Comparison of ENCODE assay signal across 24 cellular contexts in genomic region chr1:212507361-212507760, GRCh38.
DNase-seq lines count a peak whose midpoint lies in the region; ATAC-seq and TF ChIP-seq lines count a peak whose summit lies in the region.
"Had no signal": no experiment of that assay in that cellular context is flagged by ENCODE, and none has a peak within 500 bp of the region (broad histone marks: within the 10 kb centered on the region; RNA-seq: fewer than 3 reads in every experiment).

No MANE protein-coding gene starts in this region.

- no peak overlapping the region for H3K18ac ChIP-seq in mesenchymal stem cell (ENCODE audit: low read depth in 1 of 2, low read length in 2 of 2)

- H3K23ac ChIP-seq in mesenchymal stem cell (ENCODE audit: low read length in 2 of 2) = no peak overlapping the region

- TF ChIP-seq CTCF in HEK293 (tag by site-specific recombination; IDR thresholded peaks at IDR 0.05) (no peak), dorsolateral prefrontal cortex (IDR thresholded peaks at IDR 0.05 in 54 of 56, conservative IDR thresholded peaks at IDR 0.05 in 2 of 56; ENCODE audit: low read depth in 1 of 56, partially characterized antibody in 56 of 56) (no peak), left ventricle myocardium inferior (IDR thresholded peaks at IDR 0.05; ENCODE audit: borderline replicate concordance) (no peak)

- no peak overlapping the region for H2BK12ac ChIP-seq in mesenchymal stem cell (ENCODE audit: low read length in 2 of 2)

- in situ Hi-C loops in KBM-7 (cut with MboI; ENCODE audit: low pct_unique_long_range_greater_than_20kb, low sequenced_read_pairs) = no loop called here

- H3K36me3 ChIP-seq in HEK293 (ENCODE audit: control insufficient read depth in 2 of 2, insufficient read depth in 1 of 2, low read length in 2 of 2) (no peaks in the 10 kb centered on the region), mesenchymal stem cell (ENCODE audit: control insufficient read depth in 1 of 2, insufficient read depth in 2 of 2, low read depth in 1 of 2, low read length in 2 of 2) (no peaks in the 10 kb centered on the region), left ventricle myocardium inferior (no peaks in the 10 kb centered on the region)
- H3K36me3 ChIP-seq: SJSA1 had no signal

- H3K27ac ChIP-seq in HEK293 (ENCODE audit: extremely low read depth, low read depth, low read length) = no peak overlapping the region
- H3K27ac ChIP-seq in dorsolateral prefrontal cortex = peak overlapping the region in 34 of 59 donors; percentile 4 to 78 (median 56)
- H3K27ac ChIP-seq in mesenchymal stem cell (ENCODE audit: low read length, poor library complexity, severe bottlenecking) = no peak overlapping the region
- H3K27ac ChIP-seq in left ventricle myocardium inferior (replicated peaks) = no peak overlapping the region
- H3K27ac ChIP-seq: A549, C4-2B, PC-9, SJSA1 had no signal

- H3K4me2 ChIP-seq in mesenchymal stem cell (ENCODE audit: low read length, poor library complexity, severe bottlenecking) = no peak overlapping the region
- H3K4me2 ChIP-seq: A549, PC-9 had no signal

- DNase-seq in dorsolateral prefrontal cortex = no peak
- DNase-seq in mesenchymal stem cell = no peak
- peak; percentile 43 for DNase-seq in retina
- DNase-seq in NCI-H2171 treated with DMSO at 0.1 percent for 48 hours (lab: John Stamatoyannopoulos, UW) = no peak
- DNase-seq in KBM-7 = no peak
- DNase-seq in left ventricle myocardium inferior = no peak
- DNase-seq: Calu3; CD8-positive, alpha-beta T cell; DMS79 treated with DMSO at 0.1 percent for 48 hours; Karpas-422; NCI-H1092 treated with DMSO at 0.1 percent for 48 hours; NCI-H1436 treated with DMSO at 0.1 percent for 48 hours; NCI-H187 treated with DMSO at 0.1 percent for 48 hours; NCI-H446; NCI-H524 treated with DMSO at 0.1 percent for 48 hours; NCI-H774; PC-9 had no signal

- CTCF ChIA-PET in HEK293 (lab: Yijun Ruan, JAX) = interaction anchor here (0.5 kb wide), 1 partner anchor 28 kb away, joined by 3 read pairs; no protein-coding TSS in a partner anchor

- H3K9me3 ChIP-seq in HEK293 (ENCODE audit: control insufficient read depth, insufficient read depth, low read depth, low read length) = no peaks in the 10 kb centered on the region
- no peaks in the 10 kb centered on the region for H3K9me3 ChIP-seq in mesenchymal stem cell (ENCODE audit: control insufficient read depth, low read length)
- no peaks in the 10 kb centered on the region for H3K9me3 ChIP-seq in left ventricle myocardium inferior (replicated peaks)
- H3K9me3 ChIP-seq: A549, SJSA1 had no signal

- no peak overlapping the region for H3K4ac ChIP-seq in mesenchymal stem cell (ENCODE audit: low read depth in 1 of 2, low read length in 2 of 2)

- intact Hi-C loops in dorsolateral prefrontal cortex (cut with DNase I) = no loop called here
- intact Hi-C loops in left ventricle myocardium inferior (cut with micrococcal nuclease) = no loop called here

- WGBS in mesenchymal stem cell = 72% methylated on average over 7 of the region's 7 CpGs

- no peak overlapping the region for H2BK5ac ChIP-seq in mesenchymal stem cell (ENCODE audit: low read depth, low read length, poor library complexity, severe bottlenecking)

- peak overlapping the region in 1 of 2 experiments; percentile 44 for H3K14ac ChIP-seq in mesenchymal stem cell (ENCODE audit: low read length in 2 of 2)

- H4K91ac ChIP-seq in mesenchymal stem cell (ENCODE audit: low read length) = no peak overlapping the region

- peak overlapping the region; percentile 10 for H2AK5ac ChIP-seq in mesenchymal stem cell (ENCODE audit: low read length, severe bottlenecking)

- no peak overlapping the region for H2BK120ac ChIP-seq in mesenchymal stem cell (ENCODE audit: low read depth, low read length)

- no peaks in the 10 kb centered on the region for H3K79me1 ChIP-seq in mesenchymal stem cell (replicated peaks; ENCODE audit: low read length, poor library complexity, severe bottlenecking)

- no peak overlapping the region for H3K9ac ChIP-seq in mesenchymal stem cell (ENCODE audit: low read length)

- peak overlapping the region; percentile 34 for H2BK15ac ChIP-seq in mesenchymal stem cell (ENCODE audit: low read depth, poor library complexity, severe bottlenecking)

- no peak for ATAC-seq in HG03469 (IDR thresholded peaks at IDR 0.05; ENCODE audit: unreplicated experiment)
- ATAC-seq: A549; CD8-positive, alpha-beta T cell; HCT116; Right ventricle myocardium inferior had no signal

- H3K27me3 ChIP-seq in dorsolateral prefrontal cortex = peaks cover 0 to 5% (median 0%) of the 10 kb centered on the region in 45 donors
- peaks cover 0 to 19% of the 10 kb centered on the region in 2 experiments for H3K27me3 ChIP-seq in mesenchymal stem cell (ENCODE audit: control insufficient read depth in 1 of 2, insufficient read depth in 1 of 2, low read length in 2 of 2)
- H3K27me3 ChIP-seq in left ventricle myocardium inferior (ENCODE audit: low read depth) = peaks cover 13% of the 10 kb centered on the region
- H3K27me3 ChIP-seq: SJSA1 had no signal

- peak overlapping the region; percentile 21 for H4K8ac ChIP-seq in mesenchymal stem cell (ENCODE audit: low read length)

- POLR2A ChIA-PET in HEK293 (lab: Yijun Ruan, JAX) = interaction anchor here (1.0 kb wide), 1 partner anchor 101 kb away, joined by 3 read pairs; the partner anchor contains the start of gene ATF3

- H3K4me3 ChIP-seq in HEK293 (ENCODE audit: low read depth, low read length) = no peak overlapping the region
- peak overlapping the region in 4 of 59 donors; percentile 10 to 35 (median 12) for H3K4me3 ChIP-seq in dorsolateral prefrontal cortex
- no peak overlapping the region for H3K4me3 ChIP-seq in mesenchymal stem cell (ENCODE audit: insufficient read depth in 1 of 2, low read depth in 1 of 2, low read length in 2 of 2)
- H3K4me3 ChIP-seq in left ventricle myocardium inferior = no peak overlapping the region
- H3K4me3 ChIP-seq: A549, PC-9, SJSA1 had no signal

- H3K4me1 ChIP-seq in HEK293 (ENCODE audit: control insufficient read depth, insufficient read depth, low read length) = no peaks in the 10 kb centered on the region
- peaks cover 9% of the 10 kb centered on the region for H3K4me1 ChIP-seq in mesenchymal stem cell (ENCODE audit: control insufficient read depth, insufficient read depth, low read depth, low read length)
- H3K4me1 ChIP-seq in left ventricle myocardium inferior = no peaks in the 10 kb centered on the region

- H2AFZ ChIP-seq in mesenchymal stem cell (ENCODE audit: low read depth, low read length) = no peak overlapping the region
- H2AFZ ChIP-seq: PC-9 had no signal

TF ChIP-seq in HEK293, 187 proteins besides CTCF, POLR2A, EP300 and RAD21:
- TF ChIP-seq GLI2 (tag by site-specific recombination; IDR thresholded peaks at IDR 0.05; ENCODE audit: borderline replicate concordance, low read depth) (no peak), ZNF10 (tag by site-specific recombination; IDR thresholded peaks at IDR 0.05) (no peak), ZNF433 (tag by site-specific recombination; IDR thresholded peaks at IDR 0.05; ENCODE audit: low read depth) (no peak), KLF1 (tag by site-specific recombination; IDR thresholded peaks at IDR 0.05) (no peak), ZNF600 (tag by site-specific recombination; IDR thresholded peaks at IDR 0.05) (0 out of 2 replicates have a peak, but pooled peaks have one; percentile 42), ATF2 (tag by site-specific recombination; IDR thresholded peaks at IDR 0.05; ENCODE audit: low read depth) (0 out of 2 replicates have a peak, but pooled peaks have one; percentile 33), ZNF426 (tag by site-specific recombination; IDR thresholded peaks at IDR 0.05) (no peak)
TF ChIP-seq in HEK293: peak in this region for 2.

Comparison
In these comparisons a context has a peak if more than half of its experiments do, and no peak if none do; other contexts are left out.
1. H3K27ac ChIP-seq: peak in dorsolateral prefrontal cortex (34 of 59); none in HEK293 (single experiment), mesenchymal stem cell (single experiment) and left ventricle myocardium inferior (single experiment).